In genomic region chr1:162495531-162496233, GRCh38 we compare ENCODE assay signal across 1 cellular context.
TF ChIP-seq lines count a peak whose summit lies in the region.
"Not testable (repeated sequence)": the region's sequence is repeated elsewhere in the genome, so short reads cannot be mapped to it uniquely, and the experiment has no call there.

No MANE protein-coding gene starts in this region.

TF ChIP-seq in K562, 482 proteins besides CTCF, POLR2A, EP300 and RAD21 (continued from another document):
- TF ChIP-seq ZNF76 (CRISPR knock-in tag; IDR thresholded peaks at IDR 0.05; ENCODE audit: borderline replicate concordance) (peak; percentile 92), PTRF (tag; IDR thresholded peaks at IDR 0.05) (peak; percentile 91), ZNF197 (CRISPR knock-in tag; IDR thresholded peaks at IDR 0.05; ENCODE audit: low read depth) (peak; percentile 92), NR4A1 (tag; IDR thresholded peaks at IDR 0.05) (peak; percentile 98), SRF (CRISPR knock-in tag; IDR thresholded peaks at IDR 0.05) (0 out of 4 replicates have a peak, but pooled peaks of 1 of the 2 experiments have one; percentile 15), ZNF766 (CRISPR knock-in tag; conservative IDR thresholded peaks at IDR 0.05) (peak; percentile 79), CXXC5 (CRISPR knock-in tag; IDR thresholded peaks at IDR 0.05) (peak; percentile 86), ETV1 (tag; conservative IDR thresholded peaks at IDR 0.05; ENCODE audit: low read depth) (0 out of 2 replicates have a peak, but pooled peaks have one; percentile 20), HIVEP1 (CRISPR knock-in tag; IDR thresholded peaks at IDR 0.05) (peak; percentile 79; the same call in 1 of the 2 replicates), ILK (tag; IDR thresholded peaks at IDR 0.05; ENCODE audit: borderline replicate concordance, low read depth) (peak; percentile 68), DDX20 (tag; IDR thresholded peaks at IDR 0.05; ENCODE audit: low read depth) (peak; percentile 90), KLF1 (tag; IDR thresholded peaks at IDR 0.05) (peak; percentile 71; the same call in 1 of the 2 replicates), ZNF41 (CRISPR knock-in tag; conservative IDR thresholded peaks at IDR 0.05) (peak; percentile 75; the same call in 1 of the 2 replicates), EGR1 (conservative IDR thresholded peaks at IDR 0.05) (peak; percentile 50), YY1 (IDR thresholded peaks at IDR 0.05; ENCODE audit: borderline replicate concordance in 1 of 3, control insufficient read depth in 1 of 3, extremely low read depth in 1 of 3, insufficient read depth in 3 of 3, insufficient read length in 1 of 3, insufficient replicate concordance in 2 of 3, low read depth in 1 of 3, low read length in 2 of 3) (peak in 1 of 3 experiments; percentile 39), ZNF668 (CRISPR knock-in tag; IDR thresholded peaks at IDR 0.05) (peak; percentile 94), BACH1 (tag; IDR thresholded peaks at IDR 0.05) (peak; percentile 67; the same call in 1 of the 2 replicates), MECOM (CRISPR knock-in tag; IDR thresholded peaks at IDR 0.05) (peak; percentile 80), GMEB1 (CRISPR knock-in tag; IDR thresholded peaks at IDR 0.05) (0 out of 2 replicates have a peak, but pooled peaks have one; percentile 21), ZNF175 (CRISPR knock-in tag; IDR thresholded peaks at IDR 0.05; ENCODE audit: low read depth) (peak; percentile 87; the same call in 1 of the 2 replicates), PPARD (CRISPR knock-in tag; IDR thresholded peaks at IDR 0.05) (peak; percentile 78; the same call in 1 of the 2 replicates), GTF2E2 (tag; IDR thresholded peaks at IDR 0.05) (0 out of 2 replicates have a peak, but pooled peaks have one; percentile 31), SMAD4 (CRISPR knock-in tag; conservative IDR thresholded peaks at IDR 0.05) (peak; percentile 96), ZNF239 (CRISPR knock-in tag; IDR thresholded peaks at IDR 0.05) (peak; percentile 58), TCFL5 (CRISPR knock-in tag; conservative IDR thresholded peaks at IDR 0.05) (peak; percentile 66; the same call in 1 of the 2 replicates), NR2C2 (tag; IDR thresholded peaks at IDR 0.05) (peak; percentile 17; the same call in 1 of the 2 replicates), HOMEZ (CRISPR knock-in tag; IDR thresholded peaks at IDR 0.05) (0 out of 2 replicates have a peak, but pooled peaks have one; percentile 47), ZNF696 (CRISPR knock-in tag; conservative IDR thresholded peaks at IDR 0.05) (0 out of 2 replicates have a peak, but pooled peaks have one; percentile 53), RFX1 (IDR thresholded peaks at IDR 0.05) (peak; percentile 70), ZBTB9 (CRISPR knock-in tag; IDR thresholded peaks at IDR 0.05) (peak; percentile 61; the same call in 1 of the 2 replicates), ID3 (tag; IDR thresholded peaks at IDR 0.05) (peak; percentile 98), KLF13 (tag; IDR thresholded peaks at IDR 0.05; ENCODE audit: borderline replicate concordance, low read depth) (peak; percentile 88), ZNF354B (CRISPR knock-in tag; IDR thresholded peaks at IDR 0.05) (peak; percentile 59; the same call in 1 of the 2 replicates), PTTG1 (tag; IDR thresholded peaks at IDR 0.05; ENCODE audit: low read depth) (peak; percentile 88)
- TF ChIP-seq NR4A1, NR2C2, ID3 (CRISPR knock-in tag; IDR thresholded peaks at IDR 0.05): not testable (repeated sequence)
